ENCODE assay signal across 10 cellular contexts in genomic region chr1:54543729-54544496, GRCh38. TPM values are rescaled to one million over a fixed set of nuclear protein-coding genes. Genes with fewer than 3 reads are reported as not detected.
DNase-seq lines count a peak whose midpoint lies in the region; ATAC-seq, FAIRE-seq and TF ChIP-seq lines count a peak whose summit lies in the region.
"Had no signal": no experiment of that assay in that cellular context is flagged by ENCODE, and none has a peak within 500 bp of the region (broad histone marks: within the 10 kb centered on the region; RNA-seq: fewer than 3 reads in every experiment).

No MANE protein-coding gene starts in this region.

- TF ChIP-seq CTCF in HepG2 (CRISPR knock-in tag; IDR thresholded peaks at IDR 0.05) (no peak), right lobe of liver (IDR thresholded peaks at IDR 0.05) (no peak), RWPE2 (IDR thresholded peaks at IDR 0.05; ENCODE audit: poor library complexity, severe bottlenecking) (no peak), fibroblast of pulmonary artery (IDR thresholded peaks at IDR 0.05; ENCODE audit: low read length, missing control alignments) (no peak), transverse colon (IDR thresholded peaks at IDR 0.05) (no peak)

- WGBS in HepG2 (ENCODE audit: low lambda C conversion rate), result 74% methylated on average over 13 of the region's 13 CpGs
- 80% methylated on average over 6 of the region's 13 CpGs for WGBS in right lobe of liver (ENCODE audit: insufficient coverage, low coverage, low lambda C conversion rate, missing lambda C conversion rate)
- WGBS in transverse colon (ENCODE audit: low coverage in 1 of 2), 2 donors, result 77 to 98% methylated on average over 5 to 13 of the region's 13 CpGs

- H3K9ac ChIP-seq in HepG2 (ENCODE audit: insufficient read depth, low read depth, low read length), result no peak overlapping the region

- no TSS peak for BruUV-seq in HepG2 (replicated peaks; lab: Mats Ljungman, UMichigan)

- H3K9me3 ChIP-seq in HepG2 (ENCODE audit: low read length), result no peaks in the 10 kb centered on the region
- H3K9me3 ChIP-seq in right lobe of liver, result no peaks in the 10 kb centered on the region
- H3K9me3 ChIP-seq in RWPE2 (ENCODE audit: severe bottlenecking), result no peaks in the 10 kb centered on the region
- no peaks in the 10 kb centered on the region for H3K9me3 ChIP-seq in transverse colon

- H3K36me3 ChIP-seq in HepG2 (replicated peaks in 1 of 2; ENCODE audit: control insufficient read depth in 1 of 2, insufficient read depth in 2 of 2, low read length in 2 of 2) (no peaks in the 10 kb centered on the region), right lobe of liver (no peaks in the 10 kb centered on the region), RWPE2 (ENCODE audit: low read depth) (no peaks in the 10 kb centered on the region), transverse colon (no peaks in the 10 kb centered on the region)

- POLR2A ChIA-PET in HepG2 (lab: Yijun Ruan, JAX), result no interaction called here

- H3K4me1 ChIP-seq in HepG2 (ENCODE audit: insufficient read depth, low read length) (peaks cover 58% of the 10 kb centered on the region), right lobe of liver (peaks cover 0 to 13% (median 0%) of the 10 kb centered on the region in 4 donors), RWPE2 (ENCODE audit: insufficient read depth, poor library complexity, severe bottlenecking) (peaks cover 13% of the 10 kb centered on the region), transverse colon (peaks cover 6 to 38% (median 25%) of the 10 kb centered on the region in 4 donors)

- no peak for ATAC-seq in HepG2
- no peak for ATAC-seq in right lobe of liver
- ATAC-seq in RWPE2 (ENCODE audit: low read depth), result no peak
- no peak for ATAC-seq in sciatic nerve
- no peak for ATAC-seq in GM21381 (IDR thresholded peaks at IDR 0.05; ENCODE audit: unreplicated experiment)

- no peaks in the 10 kb centered on the region for H4K20me1 ChIP-seq in HepG2 (ENCODE audit: insufficient read depth, low read length)

- CTCF ChIA-PET in HepG2 (lab: Yijun Ruan, JAX; ENCODE audit: low intra/inter-chr PET ratio, low total read pairs), result no interaction called here

- TF ChIP-seq EP300 in HepG2 (IDR thresholded peaks at IDR 0.05; ENCODE audit: low read depth in 2 of 2, low read length in 2 of 2) (no peak), HepG2 (CRISPR knock-in tag; IDR thresholded peaks at IDR 0.05; ENCODE audit: borderline replicate concordance) (no peak), transverse colon (IDR thresholded peaks at IDR 0.05; ENCODE audit: low read depth) (no peak)

- no peak for FAIRE-seq in HepG2 (lab: Jason Lieb, UNC)

- no peak overlapping the region for H3K27ac ChIP-seq in HepG2 (ENCODE audit: extremely low read length, insufficient read depth, low read length)
- no peak overlapping the region for H3K27ac ChIP-seq in right lobe of liver
- H3K27ac ChIP-seq in RWPE2 (ENCODE audit: poor library complexity, severe bottlenecking), result peak overlapping the region; percentile 94
- peak overlapping the region in 3 of 4 donors; percentile 89 to 91 (median 89) for H3K27ac ChIP-seq in transverse colon

- DNase-seq in HepG2 (ENCODE audit: low spot score), result no peak
- no peak for DNase-seq in right lobe of liver
- no peak for DNase-seq in RWPE2 (ENCODE audit: low spot score)
- peak; percentile 66 for DNase-seq in fibroblast of pulmonary artery (ENCODE audit: low read depth)
- no peak for DNase-seq in transverse colon
- DNase-seq in sciatic nerve (ENCODE audit: low spot score), result no peak
- DNase-seq in activated CD8-positive, alpha-beta memory T cell treated with anti-CD3 and anti-CD28 coated beads, Interleukin-2, amount 50 U/mL, for 4 hours, result no peak
- DNase-seq: CD4-positive, CD25-positive, alpha-beta regulatory T cell; stimulated activated CD8-positive, alpha-beta memory T cell treated with anti-CD3 and anti-CD28 coated beads, Interleukin-4, amount 100 ng/mL, for 48 hours had no signal

- TF ChIP-seq POLR2A in HepG2 (IDR thresholded peaks at IDR 0.05; ENCODE audit: insufficient read depth in 1 of 2, low read depth in 2 of 2, low read length in 2 of 2) (no peak), right lobe of liver (IDR thresholded peaks at IDR 0.05) (no peak), transverse colon (IDR thresholded peaks at IDR 0.05) (no peak)

- no peak for TF ChIP-seq RAD21 in HepG2 (CRISPR knock-in tag; IDR thresholded peaks at IDR 0.05)

- H3K4me2 ChIP-seq in HepG2 (ENCODE audit: low read depth, low read length), result peak overlapping the region; percentile 97

- no peaks in the 10 kb centered on the region for H3K27me3 ChIP-seq in HepG2 (ENCODE audit: control insufficient read depth in 1 of 2, insufficient read depth in 2 of 2, low read length in 2 of 2)
- no peaks in the 10 kb centered on the region for H3K27me3 ChIP-seq in right lobe of liver
- H3K27me3 ChIP-seq in RWPE2 (ENCODE audit: insufficient read depth, poor library complexity, severe bottlenecking), result no peaks in the 10 kb centered on the region
- H3K27me3 ChIP-seq in transverse colon, result no peaks in the 10 kb centered on the region

- H2AFZ ChIP-seq in HepG2 (ENCODE audit: low read length), result no peak overlapping the region

- in situ Hi-C loops in HepG2 (cut with HindIII; ENCODE audit: extremely low pct_ligation_motif_present, low pct_unique_long_range_greater_than_20kb), result no loop called here
- in situ Hi-C loops in transverse colon (cut with MboI; ENCODE audit: low pct_ligation_motif_present in 1 of 4, low pct_unique_long_range_greater_than_20kb in 1 of 4, low sequenced_read_pairs in 3 of 4), result no loop called here

- H3K79me2 ChIP-seq in HepG2 (ENCODE audit: insufficient read depth, low read length), result no peaks in the 10 kb centered on the region

- intact Hi-C loops in HepG2 (cut with micrococcal nuclease; ENCODE audit: unreplicated experiment), result loop anchor here (2.0 to 10.0 kb wide), 2 partner anchors 49 to 171 kb away; partner anchors contain the start of gene TTC4
- intact Hi-C loops in right lobe of liver (cut with DNase I), result no loop called here
- intact Hi-C loops in transverse colon (cut with DNase I; ENCODE audit: low total_unique reads), result no loop called here
- intact Hi-C loops in sciatic nerve (cut with DNase I), result no loop called here

- no peak overlapping the region for H3K4me3 ChIP-seq in HepG2 (replicated peaks in 1 of 3; ENCODE audit: insufficient read depth in 1 of 3, low read depth in 2 of 3, low read length in 3 of 3)
- H3K4me3 ChIP-seq in right lobe of liver, result no peak overlapping the region
- no peak overlapping the region for H3K4me3 ChIP-seq in RWPE2 (ENCODE audit: severe bottlenecking)
- no peak overlapping the region for H3K4me3 ChIP-seq in fibroblast of pulmonary artery (replicated peaks; ENCODE audit: low read depth, low read length)
- H3K4me3 ChIP-seq in transverse colon, result no peak overlapping the region

TF ChIP-seq in HepG2, 621 proteins besides CTCF, POLR2A, EP300 and RAD21 (continues in another document):
- TF ChIP-seq ZNF770 (CRISPR knock-in tag; IDR thresholded peaks at IDR 0.05), result 0 out of 2 replicates have a peak, but pooled peaks have one; percentile 23

RNA-seq across cellular contexts. Expression of gene ACOT11, which starts 4.1 kb away (rescaled TPM):
- total RNA-seq in HepG2 (2016; rRNA removed; fragmentation: Illumina TruSeq; extraction: Trizol) (3.0 and 3.3 TPM in 2 replicates), right lobe of liver (1 to 10 TPM in 2 of 6 experiments, under 1 TPM in 4; 0.50 to 1.3 (median 0.84) TPM), transverse colon (10 to 100 TPM; 70.6 to 79.7 (median 75.3) TPM), sciatic nerve (11.9 TPM)
- total RNA-seq in HepG2 (2016; cell fraction: cytosol; rRNA removed; fragmentation: Illumina TruSeq; extraction: Trizol; ENCODE audit: low read depth), result 0.79 and 1.0 TPM in 2 replicates
- total RNA-seq in HepG2 (2016; cell fraction: insoluble cytoplasmic fraction; rRNA removed; fragmentation: Illumina TruSeq; extraction: Trizol), result 2.1 and 2.6 TPM in 2 replicates
- 2.2 TPM in 2 replicates for total RNA-seq in HepG2 (2016; cell fraction: membrane; rRNA removed; fragmentation: Illumina TruSeq; extraction: Trizol)
- 1.8 and 2.5 TPM in 2 replicates for total RNA-seq in HepG2 (2016; cell fraction: nucleus; rRNA removed; fragmentation: Illumina TruSeq; extraction: Trizol)
- polyA plus RNA-seq in HepG2 (2011; rRNA removed), result 2.6 and 2.8 TPM in 2 replicates
- 0.88 and 1.6 TPM in 2 replicates for polyA plus RNA-seq in HepG2 (2011; cell fraction: cytosol; rRNA removed)
- 6.8 and 12.7 TPM in 2 replicates for polyA plus RNA-seq in HepG2 (2011; cell fraction: nucleus; rRNA removed)
- 1.4 and 2.1 TPM in 2 replicates for polyA plus RNA-seq in HepG2 (2012)
- polyA plus RNA-seq in HepG2 (2016; cell fraction: cytosol; fragmentation: Illumina TruSeq; extraction: Trizol; ENCODE audit: low read depth), result 0.62 and 0.68 TPM in 2 replicates
- polyA plus RNA-seq in HepG2 (2016; cell fraction: insoluble cytoplasmic fraction; fragmentation: Illumina TruSeq; extraction: Trizol; ENCODE audit: low read depth), result 1.9 and 3.1 TPM in 2 replicates
- 1.3 and 1.4 TPM in 2 replicates for polyA plus RNA-seq in HepG2 (2016; cell fraction: membrane; fragmentation: Illumina TruSeq; extraction: Trizol; ENCODE audit: low read depth)
- 4.8 and 6.2 TPM in 2 replicates for polyA plus RNA-seq in HepG2 (2016; cell fraction: nucleus; fragmentation: Illumina TruSeq; extraction: Trizol; ENCODE audit: insufficient read depth, low read depth)
- polyA minus RNA-seq in HepG2 (2011; rRNA and poly(A)+ RNA removed; ENCODE audit: low replicate concordance), result 7.7 and 8.7 TPM in 2 replicates
- polyA minus RNA-seq in HepG2 (2011; cell fraction: cytosol; rRNA and poly(A)+ RNA removed), result 1.4 and 2.3 TPM in 2 replicates
- polyA minus RNA-seq in HepG2 (2011; cell fraction: nucleus; rRNA and poly(A)+ RNA removed), result 3.1 and 5.0 TPM in 2 replicates

Comparison
In these comparisons a context has a peak if more than half of its experiments do, and no peak if none do; other contexts are left out.
1. H3K27ac ChIP-seq: peak in RWPE2 (single experiment) and transverse colon (3 of 4); none in HepG2 (single experiment) and right lobe of liver (0 of 3).